ENCODE assay signal across 9 cellular contexts in genomic region chr2:163734401-163734800, GRCh38. TPM values are rescaled to one million over a fixed set of nuclear protein-coding genes. Genes with fewer than 3 reads are reported as not detected.
DNase-seq lines count a peak whose midpoint lies in the region; ATAC-seq and TF ChIP-seq lines count a peak whose summit lies in the region.
"Had no signal": no experiment of that assay in that cellular context is flagged by ENCODE, and none has a peak within 500 bp of the region (broad histone marks: within the 10 kb centered on the region; RNA-seq: fewer than 3 reads in every experiment).

No MANE protein-coding gene starts in this region.

- no peak for TF ChIP-seq EP300 in transverse colon (IDR thresholded peaks at IDR 0.05; ENCODE audit: low read depth)

- H3K27ac ChIP-seq in mucosa of rectum (ENCODE audit: low read depth in 2 of 2, low read length in 2 of 2) (no peak overlapping the region), transverse colon (peak overlapping the region; percentile 80 to 94 (median 90)), Karpas-422 (ENCODE audit: low read length) (no peak overlapping the region)

- in situ Hi-C loops in transverse colon (cut with MboI; ENCODE audit: low pct_ligation_motif_present in 1 of 4, low pct_unique_long_range_greater_than_20kb in 1 of 4, low sequenced_read_pairs in 3 of 4), result no loop called here

- no peaks in the 10 kb centered on the region for H3K9me2 ChIP-seq in Karpas-422 (replicated peaks; ENCODE audit: insufficient read depth, low read length)

- H3K27me3 ChIP-seq in mucosa of rectum (ENCODE audit: control insufficient read depth in 2 of 2, insufficient read depth in 2 of 2, low read length in 2 of 2) (peaks cover 9 to 13% of the 10 kb centered on the region in 2 donors), transverse colon (peaks cover 39% of the 10 kb centered on the region), Karpas-422 (ENCODE audit: low read length) (no peaks in the 10 kb centered on the region)

- no peak for ATAC-seq in HG03280 (IDR thresholded peaks at IDR 0.05; ENCODE audit: unreplicated experiment)

- TF ChIP-seq POLR2A in transverse colon (IDR thresholded peaks at IDR 0.05), result no peak

- WGBS in transverse colon (ENCODE audit: low coverage in 1 of 2), 2 donors, result 21 to 41% methylated on average over 2 of the region's 2 CpGs

- H3K36me3 ChIP-seq in mucosa of rectum (ENCODE audit: control insufficient read depth in 2 of 2, insufficient read depth in 2 of 2, low read length in 2 of 2) (no peaks in the 10 kb centered on the region), transverse colon (no peaks in the 10 kb centered on the region), Karpas-422 (ENCODE audit: insufficient read depth, low read length) (no peaks in the 10 kb centered on the region)

- H3K4me2 ChIP-seq in Karpas-422 (ENCODE audit: low read depth, low read length, poor library complexity, severe bottlenecking), result no peak overlapping the region

- TF ChIP-seq CTCF in choroid plexus epithelial cell (conservative IDR thresholded peaks at IDR 0.05; ENCODE audit: low read depth, low read length) (no peak), transverse colon (IDR thresholded peaks at IDR 0.05) (no peak)

- peak overlapping the region; percentile 85 for H3K4me3 ChIP-seq in choroid plexus epithelial cell (ENCODE audit: low read depth, low read length)
- peak overlapping the region; percentile 74 to 77 for H3K4me3 ChIP-seq in mucosa of rectum (ENCODE audit: low read length in 2 of 2)
- peak overlapping the region in 3 of 4 donors; percentile 52 to 58 (median 53) for H3K4me3 ChIP-seq in transverse colon
- H3K4me3 ChIP-seq in Karpas-422 (ENCODE audit: low read length), result no peak overlapping the region

- H3K79me2 ChIP-seq in Karpas-422 (ENCODE audit: low read length), result no peaks in the 10 kb centered on the region

- H3K9me3 ChIP-seq in mucosa of rectum (ENCODE audit: control insufficient read depth in 2 of 2, low read length in 2 of 2) (no peaks in the 10 kb centered on the region), transverse colon (no peaks in the 10 kb centered on the region), Karpas-422 (ENCODE audit: low read length) (no peaks in the 10 kb centered on the region)

- H4K20me1 ChIP-seq in Karpas-422 (ENCODE audit: insufficient read depth, low read depth, low read length), result no peaks in the 10 kb centered on the region

- peak; percentile 46 for DNase-seq in NCI-H526 treated with DMSO at 0.1 percent for 48 hours (lab: John Stamatoyannopoulos, UW)
- DNase-seq in choroid plexus epithelial cell (ENCODE audit: low read depth), result no peak
- no peak for DNase-seq in transverse colon
- no peak for DNase-seq in Karpas-422
- no peak for DNase-seq in SHP77 treated with DMSO at 0.1 percent for 48 hours (lab: John Stamatoyannopoulos, UW)
- DNase-seq: activated CD4-positive, alpha-beta memory T cell treated with anti-CD3 and anti-CD28 coated beads, Interleukin-2, amount 10 ng/mL, durations not matched to agents 7 days and 5 days; stimulated activated CD4-positive, alpha-beta T cell treated with anti-CD3 and anti-CD28 coated beads, Interleukin-12 subunit alpha, Interleukin-12 subunit beta, amount 100 ng/mL, for 4 hours had no signal

- H2AFZ ChIP-seq in Karpas-422 (ENCODE audit: low read length), result no peak overlapping the region

- no peaks in the 10 kb centered on the region for H3K4me1 ChIP-seq in mucosa of rectum (ENCODE audit: control insufficient read depth in 2 of 2, insufficient read depth in 2 of 2, low read length in 2 of 2)
- H3K4me1 ChIP-seq in transverse colon, result peaks cover 0 to 15% (median 7%) of the 10 kb centered on the region in 4 donors
- no peaks in the 10 kb centered on the region for H3K4me1 ChIP-seq in Karpas-422 (ENCODE audit: low read length)

- H3K9ac ChIP-seq in mucosa of rectum (ENCODE audit: low read depth in 1 of 2, low read length in 2 of 2), result no peak overlapping the region
- no peak overlapping the region for H3K9ac ChIP-seq in Karpas-422 (ENCODE audit: low read length)

- intact Hi-C loops in transverse colon (cut with DNase I; ENCODE audit: low total_unique reads), result no loop called here

RNA-seq across cellular contexts. Expression of gene FIGN, which starts 1.4 kb away (rescaled TPM):
- 1 to 10 TPM in 2 of 4 donors, under 1 TPM in 2; 0.75 to 1.3 (median 1.0) TPM for total RNA-seq in transverse colon
- total RNA-seq in Karpas-422 (2014; rRNA removed; shearing (Covaris generic); ENCODE audit: low replicate concordance), result not detected in 2 replicates
- total RNA-seq: activated CD4-positive, alpha-beta memory T cell treated with anti-CD3 and anti-CD28 coated beads, Interleukin-2, amount 10 ng/mL, durations not matched to agents 7 days and 5 days had no signal

Comparison
In these comparisons a context has a peak if more than half of its experiments do, and no peak if none do; other contexts are left out.
1. H3K27ac ChIP-seq: peak in transverse colon (4 of 4); none in mucosa of rectum (0 of 2) and Karpas-422 (single experiment).